Comparison of ENCODE assay signal across 7 cellular contexts in the genomic region with DNA sequence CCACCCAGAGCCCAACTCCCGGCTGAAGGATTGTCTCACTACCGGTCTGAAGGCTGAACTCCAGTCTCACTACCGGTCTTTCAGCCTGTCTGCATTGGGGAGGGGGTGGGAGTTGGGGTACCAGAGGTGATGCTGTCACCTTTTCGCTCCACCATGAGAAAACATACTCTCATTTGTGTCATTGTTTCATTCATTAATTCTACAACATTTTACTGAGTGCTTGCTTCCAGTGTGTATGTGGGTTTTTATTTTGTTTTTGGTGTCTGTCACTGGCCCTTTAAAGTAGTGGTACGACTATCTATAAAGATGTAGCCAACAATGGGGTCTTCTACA. TPM values are rescaled to one million over a fixed set of nuclear protein-coding genes. Genes with fewer than 3 reads are reported as not detected.
DNase-seq lines count a peak whose midpoint lies in the region; ATAC-seq and TF ChIP-seq lines count a peak whose summit lies in the region.

No MANE protein-coding gene starts in this region.

- H3K4me1 ChIP-seq in HUES64 (ENCODE audit: insufficient read depth, low read length) (peaks cover 18% of the 10 kb centered on the region), iPS-20b (ENCODE audit: insufficient read depth, low read length) (peaks cover 24% of the 10 kb centered on the region), stomach (peaks cover 27 to 53% (median 47%) of the 10 kb centered on the region in 4 donors)

- TF ChIP-seq EP300 in stomach (IDR thresholded peaks at IDR 0.05): no peak

- H3K9ac ChIP-seq in HUES64 (ENCODE audit: low read depth, low read length) (no peak overlapping the region), iPS-20b (ENCODE audit: low read depth, low read length) (no peak overlapping the region; the same call in 1 of the 2 replicates)

- WGBS in HUES64: 9% methylated on average over 4 of the region's 5 CpGs
- WGBS in stomach, 5 donors: 0 to 4% (median 1%) methylated on average over 5 of the region's 5 CpGs

- H3K4me3 ChIP-seq in HUES64 (ENCODE audit: low read length): peak overlapping the region; percentile 37
- peak overlapping the region; percentile 58 for H3K4me3 ChIP-seq in iPS-20b (ENCODE audit: low read length)
- H3K4me3 ChIP-seq in stomach: peak overlapping the region; percentile 61 to 81 (median 72)
- no peak overlapping the region for H3K4me3 ChIP-seq in H7 (ENCODE audit: insufficient read depth, low read depth, low read length)

- no peak for TF ChIP-seq CTCF in stomach (IDR thresholded peaks at IDR 0.05)

- intact Hi-C loops in stomach (cut with DNase I; ENCODE audit: low total_unique reads): no loop called here

- no peak for ATAC-seq in activated naive CD4-positive, alpha-beta T cell treated with anti-CD3 and anti-CD28 coated beads, Interleukin-2, amount 50 U/mL, for 72 hours

- H3K9me3 Mint-ChIP-seq in activated naive CD4-positive, alpha-beta T cell treated with anti-CD3 and anti-CD28 coated beads, Interleukin-2, amount 50 U/mL, for 72 hours: no peaks in the 10 kb centered on the region

- TF ChIP-seq POLR2A in stomach (IDR thresholded peaks at IDR 0.05): no peak

- no peak overlapping the region for H3K27ac ChIP-seq in HUES64 (ENCODE audit: low read depth, low read length)
- H3K27ac ChIP-seq in iPS-20b (ENCODE audit: low read length): no peak overlapping the region
- peak overlapping the region; percentile 74 to 91 (median 89) for H3K27ac ChIP-seq in stomach

- H3K9me3 ChIP-seq in HUES64 (ENCODE audit: insufficient read depth, low read depth, low read length): no peaks in the 10 kb centered on the region
- H3K9me3 ChIP-seq in iPS-20b (ENCODE audit: insufficient read depth, low read depth, low read length): no peaks in the 10 kb centered on the region
- no peaks in the 10 kb centered on the region for H3K9me3 ChIP-seq in stomach

- peak overlapping the region; percentile 97 to 99 for H3K27ac Mint-ChIP-seq in activated naive CD4-positive, alpha-beta T cell treated with anti-CD3 and anti-CD28 coated beads, Interleukin-2, amount 50 U/mL, for 72 hours

- peaks cover 30% of the 10 kb centered on the region for H3K36me3 ChIP-seq in HUES64 (ENCODE audit: insufficient read depth, low read length)
- H3K36me3 ChIP-seq in iPS-20b (ENCODE audit: insufficient read depth, low read depth, low read length): peaks cover 33% of the 10 kb centered on the region
- peaks cover 16 to 38% (median 34%) of the 10 kb centered on the region in 4 donors for H3K36me3 ChIP-seq in stomach
- H3K36me3 ChIP-seq in H7 (replicated peaks; ENCODE audit: control insufficient read depth, insufficient read depth, low read length): peaks cover 16% of the 10 kb centered on the region

- H3K36me3 Mint-ChIP-seq in activated naive CD4-positive, alpha-beta T cell treated with anti-CD3 and anti-CD28 coated beads, Interleukin-2, amount 50 U/mL, for 72 hours: peaks cover 36 to 43% of the 10 kb centered on the region in 2 donors

- H3K27me3 ChIP-seq in HUES64 (ENCODE audit: insufficient read depth, low read length) (peaks cover 41% of the 10 kb centered on the region), iPS-20b (ENCODE audit: insufficient read depth, low read length) (peaks cover 42% of the 10 kb centered on the region), stomach (no peaks in the 10 kb centered on the region), H7 (ENCODE audit: control insufficient read depth, insufficient read depth, low read length) (peaks cover 37% of the 10 kb centered on the region)

- no peak for DNase-seq in activated naive CD4-positive, alpha-beta T cell treated with anti-CD3 and anti-CD28 coated beads, Interleukin-2, amount 50 U/mL, for 72 hours (ENCODE audit: low spot score in 2 of 2)
- DNase-seq in stomach (no peak), NCI-H2196 (lab: John Stamatoyannopoulos, UW; ENCODE audit: unreplicated experiment) (no peak), 8988T (no peak), H7 (no peak)

RNA-seq across cellular contexts. Expression of a gene that starts 0.5 kb away (rescaled TPM):
- 171 TPM for polyA plus RNA-seq in HUES64 (2013, experiment 1 of 2)
- polyA plus RNA-seq in HUES64 (2013, experiment 2 of 2): 146 TPM
- total RNA-seq in activated naive CD4-positive, alpha-beta T cell treated with anti-CD3 and anti-CD28 coated beads, Interleukin-2, amount 50 U/mL, for 72 hours: 100 to 1,000 TPM; 183 to 191 TPM
- total RNA-seq in stomach: 100 to 1,000 TPM in 2 of 5 donors, 10 to 100 TPM in 3; 26.3 to 113 (median 39.1) TPM
- 10 to 100 TPM; 43.7 to 70.7 (median 57.3) TPM for polyA plus RNA-seq in stomach
- 234 and 275 TPM in 2 replicates for total RNA-seq in H7 (2014; rRNA removed; shearing (Covaris generic))

RNA-seq across cellular contexts. Expression of a gene that starts 2.3 kb away (rescaled TPM):
- 3.7 TPM for polyA plus RNA-seq in HUES64 (2013, experiment 1 of 2)
- polyA plus RNA-seq in HUES64 (2013, experiment 2 of 2): 4.6 TPM
- total RNA-seq in activated naive CD4-positive, alpha-beta T cell treated with anti-CD3 and anti-CD28 coated beads, Interleukin-2, amount 50 U/mL, for 72 hours: 10 to 100 TPM; 17.4 to 26.4 TPM
- total RNA-seq in stomach: 10 to 100 TPM in 1 of 5 donors, 1 to 10 TPM in 4; 1.0 to 14.7 (median 8.7) TPM
- 10 to 100 TPM in 2 of 3 donors, 1 to 10 TPM in 1; 7.0 to 16.0 (median 14.7) TPM for polyA plus RNA-seq in stomach
- total RNA-seq in H7 (2014; rRNA removed; shearing (Covaris generic)): 1.9 and 4.3 TPM in 2 replicates

RNA-seq across cellular contexts. Expression of a gene that starts 7.8 kb away (rescaled TPM):
- 9.3 TPM for polyA plus RNA-seq in HUES64 (2013, experiment 1 of 2)
- polyA plus RNA-seq in HUES64 (2013, experiment 2 of 2): 15.3 TPM
- 10 to 100 TPM in 1 of 2 donors, 1 to 10 TPM in 1; 9.7 to 15.1 TPM for total RNA-seq in activated naive CD4-positive, alpha-beta T cell treated with anti-CD3 and anti-CD28 coated beads, Interleukin-2, amount 50 U/mL, for 72 hours
- 10 to 100 TPM; 10.1 to 46.8 (median 20.4) TPM for total RNA-seq in stomach
- polyA plus RNA-seq in stomach: 10 to 100 TPM; 14.7 to 27.5 (median 18.4) TPM
- 12.9 and 17.6 TPM in 2 replicates for total RNA-seq in H7 (2014; rRNA removed; shearing (Covaris generic))

RNA-seq across cellular contexts. Expression of a gene that starts 14.1 kb away (rescaled TPM):
- polyA plus RNA-seq in HUES64 (2013, experiment 1 of 2): 1.0 TPM
- 2.8 TPM for polyA plus RNA-seq in HUES64 (2013, experiment 2 of 2)
- 10 to 100 TPM; 28.9 to 38.4 TPM for total RNA-seq in activated naive CD4-positive, alpha-beta T cell treated with anti-CD3 and anti-CD28 coated beads, Interleukin-2, amount 50 U/mL, for 72 hours
- 1 to 10 TPM in 2 of 5 donors, under 1 TPM in 2, not detected in 1; under 0.01 to 5.7 (median 1.5) TPM for total RNA-seq in stomach
- polyA plus RNA-seq in stomach: under 1 TPM; 0.53 to 0.68 (median 0.61) TPM
- 0.30 and 0.35 TPM in 2 replicates for total RNA-seq in H7 (2014; rRNA removed; shearing (Covaris generic))

RNA-seq across cellular contexts. Expression of a gene that starts 14.2 kb away (rescaled TPM):
- polyA plus RNA-seq in HUES64 (2013, experiment 1 of 2): 0.95 TPM
- 1.2 TPM for polyA plus RNA-seq in HUES64 (2013, experiment 2 of 2)
- 10 to 100 TPM in 1 of 2 donors, 1 to 10 TPM in 1; 7.6 to 14.7 TPM for total RNA-seq in activated naive CD4-positive, alpha-beta T cell treated with anti-CD3 and anti-CD28 coated beads, Interleukin-2, amount 50 U/mL, for 72 hours
- total RNA-seq in stomach: 1 to 10 TPM in 4 of 5 donors, not detected in 1; 1.0 to 3.1 (median 1.8) TPM
- polyA plus RNA-seq in stomach: 1 to 10 TPM in 1 of 3 donors, under 1 TPM in 2; 0.56 to 1.4 (median 0.73) TPM
- total RNA-seq in H7 (2014; rRNA removed; shearing (Covaris generic)): 0.26 and 0.59 TPM in 2 replicates

Comparison
In these comparisons a context has a peak if more than half of its experiments do, and no peak if none do; other contexts are left out.
1. H3K27ac ChIP-seq: peak in stomach (5 of 5); none in HUES64 (single experiment) and iPS-20b (single experiment).